1 cellular context compared by ENCODE assay signal in the genomic region with DNA sequence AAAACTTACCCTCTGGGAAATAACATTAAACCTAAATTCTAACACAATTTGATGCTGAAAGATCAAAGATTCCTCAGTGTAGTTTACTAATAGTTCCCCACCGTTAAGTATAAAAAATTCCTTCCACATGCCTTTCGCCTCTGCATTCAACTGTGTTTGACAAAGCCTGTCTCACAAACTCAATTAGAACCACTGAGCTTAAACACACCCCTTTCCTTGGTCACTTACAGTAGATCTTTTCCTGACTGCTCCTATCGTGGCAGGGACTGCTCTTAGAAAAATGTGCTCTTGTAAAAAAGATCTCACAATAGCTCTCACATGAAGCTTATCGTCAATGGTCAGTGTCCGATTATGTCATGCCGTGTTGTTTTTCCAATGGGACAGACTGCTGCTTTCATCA.
TF ChIP-seq lines count a peak whose summit lies in the region.

No MANE protein-coding gene starts in this region.

TF ChIP-seq in K562, 482 proteins besides CTCF, POLR2A, EP300 and RAD21 (continued from another document):
- TF ChIP-seq, protein P1, sequence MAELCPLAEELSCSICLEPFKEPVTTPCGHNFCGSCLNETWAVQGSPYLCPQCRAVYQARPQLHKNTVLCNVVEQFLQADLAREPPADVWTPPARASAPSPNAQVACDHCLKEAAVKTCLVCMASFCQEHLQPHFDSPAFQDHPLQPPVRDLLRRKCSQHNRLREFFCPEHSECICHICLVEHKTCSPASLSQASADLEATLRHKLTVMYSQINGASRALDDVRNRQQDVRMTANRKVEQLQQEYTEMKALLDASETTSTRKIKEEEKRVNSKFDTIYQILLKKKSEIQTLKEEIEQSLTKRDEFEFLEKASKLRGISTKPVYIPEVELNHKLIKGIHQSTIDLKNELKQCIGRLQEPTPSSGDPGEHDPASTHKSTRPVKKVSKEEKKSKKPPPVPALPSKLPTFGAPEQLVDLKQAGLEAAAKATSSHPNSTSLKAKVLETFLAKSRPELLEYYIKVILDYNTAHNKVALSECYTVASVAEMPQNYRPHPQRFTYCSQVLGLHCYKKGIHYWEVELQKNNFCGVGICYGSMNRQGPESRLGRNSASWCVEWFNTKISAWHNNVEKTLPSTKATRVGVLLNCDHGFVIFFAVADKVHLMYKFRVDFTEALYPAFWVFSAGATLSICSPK (IDR thresholded peaks at IDR 0.05; ENCODE audit: borderline replicate concordance) = no peak
- TF ChIP-seq MCM2 (IDR thresholded peaks at IDR 0.05; ENCODE audit: low read depth) (no peak), MAFG (tag; conservative IDR thresholded peaks at IDR 0.05) (no peak), CBFA2T3 (IDR thresholded peaks at IDR 0.05) (no peak), NFATC3 (IDR thresholded peaks at IDR 0.05) (no peak), HOXB6 (CRISPR knock-in tag; IDR thresholded peaks at IDR 0.05; ENCODE audit: borderline replicate concordance) (no peak), HMGN3 (IDR thresholded peaks at IDR 0.05; ENCODE audit: borderline replicate concordance, extremely low read depth, insufficient read length, low read depth, low read length) (no peak), ELF4 (CRISPR knock-in tag; IDR thresholded peaks at IDR 0.05) (no peak), NFIC (IDR thresholded peaks at IDR 0.05) (no peak), XRCC5 (IDR thresholded peaks at IDR 0.05; ENCODE audit: low read depth, low read length) (no peak), POLR2AphosphoS2 (IDR thresholded peaks at IDR 0.05; ENCODE audit: low read length) (no peak), HNRNPUL1 (IDR thresholded peaks at IDR 0.05; ENCODE audit: low read length) (no peak), ZNF75A (CRISPR knock-in tag; IDR thresholded peaks at IDR 0.05) (no peak)
